In genomic region chr5:88787856-88788255, GRCh38 we compare ENCODE assay signal across 20 cellular contexts.
A peak's percentile ranks its signal among the peaks of the same experiment; 100 is the strongest.
DNase-seq lines count a peak whose midpoint lies in the region; ATAC-seq and TF ChIP-seq lines count a peak whose summit lies in the region.
"Had no signal": no experiment of that assay in that cellular context is flagged by ENCODE, and none has a peak within 500 bp of the region (broad histone marks: within the 10 kb centered on the region; RNA-seq: fewer than 3 reads in every experiment).

No MANE protein-coding gene starts in this region.

- H3K27me3 Mint-ChIP-seq in Calu3 (ENCODE audit: unreplicated experiment), result no peaks in the 10 kb centered on the region
- no peaks in the 10 kb centered on the region for H3K27me3 Mint-ChIP-seq in endothelial cell (ENCODE audit: unreplicated experiment)
- H3K27me3 Mint-ChIP-seq in progenitor cell of endocrine pancreas, result no peaks in the 10 kb centered on the region

- H3K4me3 ChIP-seq in MG63, result no peak overlapping the region
- no peak overlapping the region for H3K4me3 ChIP-seq in psoas muscle
- H3K4me3 ChIP-seq: lung had no signal

- H3K36me3 ChIP-seq in MG63 (no peaks in the 10 kb centered on the region), psoas muscle (ENCODE audit: insufficient read depth in 1 of 2, low read depth in 1 of 2) (peaks cover 0 to 8% of the 10 kb centered on the region in 2 donors)

- no peak for ATAC-seq in psoas muscle
- ATAC-seq: activated CD4-positive, alpha-beta T cell treated with anti-CD3 and anti-CD28 coated beads for 36 hours; naive thymus-derived CD4-positive, alpha-beta T cell had no signal

- peak overlapping the region; percentile 68 for H3K27ac ChIP-seq in psoas muscle

- 50 to 65% (median 51%) methylated on average over 3 of the region's 3 CpGs for WGBS in psoas muscle, 3 donors

- no peaks in the 10 kb centered on the region for H3K27me3 ChIP-seq in MG63
- H3K27me3 ChIP-seq in psoas muscle (ENCODE audit: insufficient read depth in 3 of 3, low read length in 2 of 3), result no peaks in the 10 kb centered on the region

- H3K27ac Mint-ChIP-seq in Calu3 (ENCODE audit: unreplicated experiment) (peak overlapping the region; percentile 40), endothelial cell (ENCODE audit: unreplicated experiment) (peak overlapping the region; percentile 59), progenitor cell of endocrine pancreas (no peak overlapping the region)
- H3K27ac Mint-ChIP-seq: activated CD4-positive, alpha-beta T cell treated with anti-CD3 and anti-CD28 coated beads for 36 hours; naive thymus-derived CD4-positive, alpha-beta T cell had no signal

- peaks cover 51% of the 10 kb centered on the region for H3K4me1 ChIP-seq in psoas muscle

- TF ChIP-seq CTCF in Calu3 (IDR thresholded peaks at IDR 0.05; ENCODE audit: unreplicated experiment), result no peak
- TF ChIP-seq CTCF in endothelial cell (IDR thresholded peaks at IDR 0.05; ENCODE audit: unreplicated experiment), result no peak
- TF ChIP-seq CTCF in psoas muscle (IDR thresholded peaks at IDR 0.05), result no peak
- TF ChIP-seq CTCF in progenitor cell of endocrine pancreas (IDR thresholded peaks at IDR 0.05; ENCODE audit: unreplicated experiment), result no peak

- no TSS peak for BruUV-seq in Calu3 (replicated peaks; lab: Mats Ljungman, UMichigan)

- DNase-seq in Calu3 (no peak), MG63 (peak; percentile 81), endothelial cell (ENCODE audit: low spot score) (no peak), psoas muscle (no peak), DMS53 treated with DMSO at 0.1 percent for 48 hours (lab: John Stamatoyannopoulos, UW; ENCODE audit: unreplicated experiment) (no peak), progenitor cell of endocrine pancreas (ENCODE audit: low spot score, unreplicated experiment) (no peak), HuH-7.5 (ENCODE audit: low spot score) (no peak)
- no peak for DNase-seq in stimulated activated CD8-positive, alpha-beta memory T cell treated with anti-CD3 and anti-CD28 coated beads, Interleukin-4, amount 100 ng/mL, for 48 hours
- DNase-seq: activated CD4-positive, alpha-beta T cell treated with anti-CD3 and anti-CD28 coated beads for 36 hours; activated naive CD4-positive, alpha-beta T cell treated with anti-CD3 and anti-CD28 coated beads, Interleukin-2, amount 50 U/mL, for 16 hours; COR-L47; foreskin fibroblast; GDM1; HCEC 1CT; MM.1S; naive thymus-derived CD4-positive, alpha-beta T cell; NCI-H187 treated with DMSO at 0.1 percent for 48 hours; NCI-H510A; T1000 had no signal

- peaks cover 37% of the 10 kb centered on the region for H3K4me1 Mint-ChIP-seq in Calu3 (ENCODE audit: low read depth, unreplicated experiment)
- H3K4me1 Mint-ChIP-seq in endothelial cell (ENCODE audit: unreplicated experiment), result peaks cover 32% of the 10 kb centered on the region
- peaks cover 19% of the 10 kb centered on the region for H3K4me1 Mint-ChIP-seq in progenitor cell of endocrine pancreas (ENCODE audit: low read depth)

- no peaks in the 10 kb centered on the region for H3K9me3 Mint-ChIP-seq in Calu3 (ENCODE audit: low read depth, unreplicated experiment)
- H3K9me3 Mint-ChIP-seq in endothelial cell (ENCODE audit: unreplicated experiment), result no peaks in the 10 kb centered on the region
- no peaks in the 10 kb centered on the region for H3K9me3 Mint-ChIP-seq in progenitor cell of endocrine pancreas (ENCODE audit: low read depth)

- CTCF ChIA-PET in Calu3 (lab: Charles Lee), result interaction anchor here (1.3 kb wide), 1 partner anchor 58 kb away, joined by 4 read pairs; no protein-coding TSS in a partner anchor

- H3K9me3 ChIP-seq in MG63 (no peaks in the 10 kb centered on the region), psoas muscle (no peaks in the 10 kb centered on the region)

- H3K4me3 Mint-ChIP-seq in Calu3 (ENCODE audit: low read depth, unreplicated experiment) (no peak overlapping the region), endothelial cell (ENCODE audit: unreplicated experiment) (no peak overlapping the region), progenitor cell of endocrine pancreas (ENCODE audit: low read depth) (no peak overlapping the region)
- H3K4me3 Mint-ChIP-seq: activated CD4-positive, alpha-beta T cell treated with anti-CD3 and anti-CD28 coated beads for 36 hours; naive thymus-derived CD4-positive, alpha-beta T cell had no signal

- H3K36me3 Mint-ChIP-seq in Calu3 (ENCODE audit: insufficient read depth, unreplicated experiment) (peaks cover 12% of the 10 kb centered on the region), endothelial cell (ENCODE audit: low read depth, unreplicated experiment) (peaks cover 8% of the 10 kb centered on the region), progenitor cell of endocrine pancreas (ENCODE audit: insufficient read depth) (no peaks in the 10 kb centered on the region)
- H3K36me3 Mint-ChIP-seq: naive thymus-derived CD4-positive, alpha-beta T cell had no signal

- intact Hi-C loops in Calu3 (cut with micrococcal nuclease; ENCODE audit: unreplicated experiment), result loop anchor here (5.0 kb wide), 1 partner anchor 39 kb away; no protein-coding TSS in a partner anchor
- intact Hi-C loops in psoas muscle (cut with DNase I), result loop anchor here (2.0 to 5.0 kb wide), 2 partner anchors 37 to 39 kb away; no protein-coding TSS in a partner anchor
